1 cellular context compared by ENCODE assay signal in genomic region chr17:73838815-73839214, GRCh38.
TF ChIP-seq lines count a peak whose summit lies in the region.

No MANE protein-coding gene starts in this region.

TF ChIP-seq in H1, 55 proteins besides CTCF, POLR2A, EP300 and RAD21 (continued from another document):
- TF ChIP-seq, protein P1, sequence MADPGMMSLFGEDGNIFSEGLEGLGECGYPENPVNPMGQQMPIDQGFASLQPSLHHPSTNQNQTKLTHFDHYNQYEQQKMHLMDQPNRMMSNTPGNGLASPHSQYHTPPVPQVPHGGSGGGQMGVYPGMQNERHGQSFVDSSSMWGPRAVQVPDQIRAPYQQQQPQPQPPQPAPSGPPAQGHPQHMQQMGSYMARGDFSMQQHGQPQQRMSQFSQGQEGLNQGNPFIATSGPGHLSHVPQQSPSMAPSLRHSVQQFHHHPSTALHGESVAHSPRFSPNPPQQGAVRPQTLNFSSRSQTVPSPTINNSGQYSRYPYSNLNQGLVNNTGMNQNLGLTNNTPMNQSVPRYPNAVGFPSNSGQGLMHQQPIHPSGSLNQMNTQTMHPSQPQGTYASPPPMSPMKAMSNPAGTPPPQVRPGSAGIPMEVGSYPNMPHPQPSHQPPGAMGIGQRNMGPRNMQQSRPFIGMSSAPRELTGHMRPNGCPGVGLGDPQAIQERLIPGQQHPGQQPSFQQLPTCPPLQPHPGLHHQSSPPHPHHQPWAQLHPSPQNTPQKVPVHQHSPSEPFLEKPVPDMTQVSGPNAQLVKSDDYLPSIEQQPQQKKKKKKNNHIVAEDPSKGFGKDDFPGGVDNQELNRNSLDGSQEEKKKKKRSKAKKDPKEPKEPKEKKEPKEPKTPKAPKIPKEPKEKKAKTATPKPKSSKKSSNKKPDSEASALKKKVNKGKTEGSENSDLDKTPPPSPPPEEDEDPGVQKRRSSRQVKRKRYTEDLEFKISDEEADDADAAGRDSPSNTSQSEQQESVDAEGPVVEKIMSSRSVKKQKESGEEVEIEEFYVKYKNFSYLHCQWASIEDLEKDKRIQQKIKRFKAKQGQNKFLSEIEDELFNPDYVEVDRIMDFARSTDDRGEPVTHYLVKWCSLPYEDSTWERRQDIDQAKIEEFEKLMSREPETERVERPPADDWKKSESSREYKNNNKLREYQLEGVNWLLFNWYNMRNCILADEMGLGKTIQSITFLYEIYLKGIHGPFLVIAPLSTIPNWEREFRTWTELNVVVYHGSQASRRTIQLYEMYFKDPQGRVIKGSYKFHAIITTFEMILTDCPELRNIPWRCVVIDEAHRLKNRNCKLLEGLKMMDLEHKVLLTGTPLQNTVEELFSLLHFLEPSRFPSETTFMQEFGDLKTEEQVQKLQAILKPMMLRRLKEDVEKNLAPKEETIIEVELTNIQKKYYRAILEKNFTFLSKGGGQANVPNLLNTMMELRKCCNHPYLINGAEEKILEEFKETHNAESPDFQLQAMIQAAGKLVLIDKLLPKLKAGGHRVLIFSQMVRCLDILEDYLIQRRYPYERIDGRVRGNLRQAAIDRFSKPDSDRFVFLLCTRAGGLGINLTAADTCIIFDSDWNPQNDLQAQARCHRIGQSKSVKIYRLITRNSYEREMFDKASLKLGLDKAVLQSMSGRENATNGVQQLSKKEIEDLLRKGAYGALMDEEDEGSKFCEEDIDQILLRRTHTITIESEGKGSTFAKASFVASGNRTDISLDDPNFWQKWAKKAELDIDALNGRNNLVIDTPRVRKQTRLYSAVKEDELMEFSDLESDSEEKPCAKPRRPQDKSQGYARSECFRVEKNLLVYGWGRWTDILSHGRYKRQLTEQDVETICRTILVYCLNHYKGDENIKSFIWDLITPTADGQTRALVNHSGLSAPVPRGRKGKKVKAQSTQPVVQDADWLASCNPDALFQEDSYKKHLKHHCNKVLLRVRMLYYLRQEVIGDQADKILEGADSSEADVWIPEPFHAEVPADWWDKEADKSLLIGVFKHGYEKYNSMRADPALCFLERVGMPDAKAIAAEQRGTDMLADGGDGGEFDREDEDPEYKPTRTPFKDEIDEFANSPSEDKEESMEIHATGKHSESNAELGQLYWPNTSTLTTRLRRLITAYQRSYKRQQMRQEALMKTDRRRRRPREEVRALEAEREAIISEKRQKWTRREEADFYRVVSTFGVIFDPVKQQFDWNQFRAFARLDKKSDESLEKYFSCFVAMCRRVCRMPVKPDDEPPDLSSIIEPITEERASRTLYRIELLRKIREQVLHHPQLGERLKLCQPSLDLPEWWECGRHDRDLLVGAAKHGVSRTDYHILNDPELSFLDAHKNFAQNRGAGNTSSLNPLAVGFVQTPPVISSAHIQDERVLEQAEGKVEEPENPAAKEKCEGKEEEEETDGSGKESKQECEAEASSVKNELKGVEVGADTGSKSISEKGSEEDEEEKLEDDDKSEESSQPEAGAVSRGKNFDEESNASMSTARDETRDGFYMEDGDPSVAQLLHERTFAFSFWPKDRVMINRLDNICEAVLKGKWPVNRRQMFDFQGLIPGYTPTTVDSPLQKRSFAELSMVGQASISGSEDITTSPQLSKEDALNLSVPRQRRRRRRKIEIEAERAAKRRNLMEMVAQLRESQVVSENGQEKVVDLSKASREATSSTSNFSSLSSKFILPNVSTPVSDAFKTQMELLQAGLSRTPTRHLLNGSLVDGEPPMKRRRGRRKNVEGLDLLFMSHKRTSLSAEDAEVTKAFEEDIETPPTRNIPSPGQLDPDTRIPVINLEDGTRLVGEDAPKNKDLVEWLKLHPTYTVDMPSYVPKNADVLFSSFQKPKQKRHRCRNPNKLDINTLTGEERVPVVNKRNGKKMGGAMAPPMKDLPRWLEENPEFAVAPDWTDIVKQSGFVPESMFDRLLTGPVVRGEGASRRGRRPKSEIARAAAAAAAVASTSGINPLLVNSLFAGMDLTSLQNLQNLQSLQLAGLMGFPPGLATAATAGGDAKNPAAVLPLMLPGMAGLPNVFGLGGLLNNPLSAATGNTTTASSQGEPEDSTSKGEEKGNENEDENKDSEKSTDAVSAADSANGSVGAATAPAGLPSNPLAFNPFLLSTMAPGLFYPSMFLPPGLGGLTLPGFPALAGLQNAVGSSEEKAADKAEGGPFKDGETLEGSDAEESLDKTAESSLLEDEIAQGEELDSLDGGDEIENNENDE (IDR thresholded peaks at IDR 0.05; ENCODE audit: insufficient replicate concordance, low read length), result no peak
- TF ChIP-seq, protein P2, sequence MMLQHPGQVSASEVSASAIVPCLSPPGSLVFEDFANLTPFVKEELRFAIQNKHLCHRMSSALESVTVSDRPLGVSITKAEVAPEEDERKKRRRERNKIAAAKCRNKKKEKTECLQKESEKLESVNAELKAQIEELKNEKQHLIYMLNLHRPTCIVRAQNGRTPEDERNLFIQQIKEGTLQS (IDR thresholded peaks at IDR 0.05; ENCODE audit: insufficient read depth, low read depth, low read length), result no peak
